Comparison of ENCODE assay signal across 10 cellular contexts in genomic region chr10:114095676-114096331, GRCh38. TPM values are rescaled to one million over a fixed set of nuclear protein-coding genes. Genes with fewer than 3 reads are reported as not detected.
DNase-seq lines count a peak whose midpoint lies in the region; ATAC-seq and TF ChIP-seq lines count a peak whose summit lies in the region.
"Had no signal": no experiment of that assay in that cellular context is flagged by ENCODE, and none has a peak within 500 bp of the region (broad histone marks: within the 10 kb centered on the region; RNA-seq: fewer than 3 reads in every experiment).

No MANE protein-coding gene starts in this region.

- peak; percentile 48 for ATAC-seq in CD4-positive, alpha-beta T cell (ENCODE audit: poor library complexity)
- ATAC-seq in GM21367 (IDR thresholded peaks at IDR 0.05; ENCODE audit: unreplicated experiment) (peak; percentile 61), HG03565 (IDR thresholded peaks at IDR 0.05; ENCODE audit: unreplicated experiment) (peak; percentile 45)
- peak; percentile 38 for ATAC-seq in activated naive CD8-positive, alpha-beta T cell treated with anti-CD3 and anti-CD28 coated beads, Interleukin-2, amount 50 U/mL, for 24 hours

- H3K9me3 Mint-ChIP-seq in CD4-positive, alpha-beta T cell = no peaks in the 10 kb centered on the region
- no peaks in the 10 kb centered on the region for H3K9me3 Mint-ChIP-seq in activated naive CD8-positive, alpha-beta T cell treated with anti-CD3 and anti-CD28 coated beads, Interleukin-2, amount 50 U/mL, for 24 hours

- H3K27me3 ChIP-seq in CD4-positive, alpha-beta T cell (ENCODE audit: control insufficient read depth, insufficient read depth, low read length) = peaks cover 7% of the 10 kb centered on the region
- H3K27me3 ChIP-seq: hepatocyte had no signal

- no peaks in the 10 kb centered on the region for H3K36me3 Mint-ChIP-seq in CD4-positive, alpha-beta T cell (ENCODE audit: low read depth)
- no peaks in the 10 kb centered on the region for H3K36me3 Mint-ChIP-seq in activated naive CD8-positive, alpha-beta T cell treated with anti-CD3 and anti-CD28 coated beads, Interleukin-2, amount 50 U/mL, for 24 hours (ENCODE audit: low read depth)

- CTCF ChIA-PET in CD4-positive, alpha-beta T cell (lab: Charles Lee) = no interaction called here

- TF ChIP-seq CTCF in CD4-positive, alpha-beta T cell (IDR thresholded peaks at IDR 0.05) = no peak

- H3K27ac Mint-ChIP-seq in CD4-positive, alpha-beta T cell = no peak overlapping the region
- no peak overlapping the region for H3K27ac Mint-ChIP-seq in activated naive CD8-positive, alpha-beta T cell treated with anti-CD3 and anti-CD28 coated beads, Interleukin-2, amount 50 U/mL, for 24 hours

- peak overlapping the region; percentile 39 for H3K4me3 Mint-ChIP-seq in CD4-positive, alpha-beta T cell
- H3K4me3 Mint-ChIP-seq in activated naive CD8-positive, alpha-beta T cell treated with anti-CD3 and anti-CD28 coated beads, Interleukin-2, amount 50 U/mL, for 24 hours = peak overlapping the region; percentile 10

- no peaks in the 10 kb centered on the region for H3K9me3 ChIP-seq in CD4-positive, alpha-beta T cell (ENCODE audit: control insufficient read depth, low read length)

- intact Hi-C loops in CD4-positive, alpha-beta T cell (cut with DNase I, micrococcal nuclease) = loop anchor here in 1 of 2 experiments (5.0 kb wide), 2 partner anchors 49 to 134 kb away; no protein-coding TSS in a partner anchor

- POLR2A ChIA-PET in CD4-positive, alpha-beta T cell (lab: Charles Lee) = interaction anchor here (1.1 kb wide), 1 partner anchor 389 kb away, joined by 3 read pairs; no protein-coding TSS in a partner anchor

- peaks cover 21% of the 10 kb centered on the region for H3K27me3 Mint-ChIP-seq in CD4-positive, alpha-beta T cell
- peaks cover 21% of the 10 kb centered on the region for H3K27me3 Mint-ChIP-seq in activated naive CD8-positive, alpha-beta T cell treated with anti-CD3 and anti-CD28 coated beads, Interleukin-2, amount 50 U/mL, for 24 hours

- DNase-seq in CD4-positive, alpha-beta T cell = no peak
- DNase-seq in activated naive CD8-positive, alpha-beta T cell treated with anti-CD3 and anti-CD28 coated beads, Interleukin-2, amount 50 U/mL, for 24 hours = no peak
- DNase-seq in NCI-H526 (lab: John Stamatoyannopoulos, UW) (no peak), C1 segment of cervical spinal cord (lab: John Stamatoyannopoulos, UW) (no peak)
- DNase-seq in activated CD4-positive, alpha-beta T cell treated with anti-CD3 and anti-CD28 coated beads, Interleukin-2, amount 50 U/mL, for 48 hours = no peak
- DNase-seq in effector CD4-positive, alpha-beta T cell = no peak
- DNase-seq: dermis blood vessel endothelial cell had no signal

- H3K27ac ChIP-seq in CD4-positive, alpha-beta T cell (ENCODE audit: low read depth, low read length) = no peak overlapping the region
- H3K27ac ChIP-seq: hepatocyte had no signal

- peaks cover 46% of the 10 kb centered on the region for H3K4me1 Mint-ChIP-seq in CD4-positive, alpha-beta T cell (ENCODE audit: low read depth)
- H3K4me1 Mint-ChIP-seq in activated naive CD8-positive, alpha-beta T cell treated with anti-CD3 and anti-CD28 coated beads, Interleukin-2, amount 50 U/mL, for 24 hours = peaks cover 55% of the 10 kb centered on the region

RNA-seq across cellular contexts. Expression of gene ADRB1, which starts 52.1 kb away (rescaled TPM):
- total RNA-seq in CD4-positive, alpha-beta T cell = under 1 TPM; 0.08 to 0.11 TPM
